Comparison of ENCODE assay signal across 2 cellular contexts in the genomic region with DNA sequence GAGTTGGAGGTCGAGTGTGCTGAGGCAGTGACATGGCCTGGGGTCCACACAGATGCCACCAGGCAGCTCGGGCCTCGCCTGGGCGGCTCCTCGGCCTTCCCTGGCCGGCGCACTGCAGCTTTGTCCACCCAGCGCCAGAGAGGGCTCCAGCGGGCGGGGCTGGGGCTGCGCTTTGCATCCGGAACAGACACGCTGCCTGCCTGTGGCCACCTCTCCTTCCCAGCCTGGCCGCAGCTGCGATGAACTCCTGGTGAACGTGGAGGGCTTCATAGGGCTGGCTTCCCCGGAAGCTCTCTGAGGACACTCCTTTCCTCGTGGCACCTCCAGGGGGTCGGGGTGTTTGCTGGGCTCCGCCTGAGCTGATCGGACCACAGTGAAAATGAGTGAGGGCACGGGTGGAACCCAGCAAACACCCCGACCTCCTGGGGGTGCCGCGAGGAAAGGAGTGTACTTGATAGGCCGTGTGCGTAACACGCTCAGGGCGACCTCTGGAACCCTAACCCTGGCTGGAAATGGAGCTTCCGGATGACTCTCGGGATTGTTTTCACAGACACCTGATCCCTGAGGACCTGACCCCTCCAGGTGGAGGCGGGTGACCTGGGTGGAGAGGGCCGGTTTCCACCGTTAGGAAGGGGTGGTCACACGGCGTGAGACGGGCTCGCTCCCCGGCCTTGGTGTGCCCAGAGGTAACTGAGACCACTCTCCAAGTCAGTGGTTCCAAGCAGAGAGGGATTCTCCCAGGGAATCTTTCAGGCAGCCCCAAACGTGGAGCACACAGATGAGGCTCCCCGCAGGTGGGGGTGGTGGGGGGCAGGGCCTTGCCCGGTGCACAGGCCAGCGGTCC.
TF ChIP-seq lines count a peak whose summit lies in the region.

No MANE protein-coding gene starts in this region.

TF ChIP-seq in H1, 55 proteins besides CTCF, POLR2A, EP300 and RAD21:
- TF ChIP-seq SP2 (IDR thresholded peaks at IDR 0.05; ENCODE audit: low read length) = no peak
- no peak for TF ChIP-seq FOSL1 (IDR thresholded peaks at IDR 0.05; ENCODE audit: insufficient read depth, low read depth, low read length)
- TF ChIP-seq GTF2F1 (IDR thresholded peaks at IDR 0.05; ENCODE audit: borderline replicate concordance, low read depth, low read length) = no peak
- TF ChIP-seq SUZ12 (IDR thresholded peaks at IDR 0.05; ENCODE audit: low read length) = no peak
- no peak for TF ChIP-seq CREB1 (IDR thresholded peaks at IDR 0.05)
- no peak for TF ChIP-seq EGR1 (IDR thresholded peaks at IDR 0.05; ENCODE audit: borderline replicate concordance, low read depth, low read length)
- TF ChIP-seq, protein P1, sequence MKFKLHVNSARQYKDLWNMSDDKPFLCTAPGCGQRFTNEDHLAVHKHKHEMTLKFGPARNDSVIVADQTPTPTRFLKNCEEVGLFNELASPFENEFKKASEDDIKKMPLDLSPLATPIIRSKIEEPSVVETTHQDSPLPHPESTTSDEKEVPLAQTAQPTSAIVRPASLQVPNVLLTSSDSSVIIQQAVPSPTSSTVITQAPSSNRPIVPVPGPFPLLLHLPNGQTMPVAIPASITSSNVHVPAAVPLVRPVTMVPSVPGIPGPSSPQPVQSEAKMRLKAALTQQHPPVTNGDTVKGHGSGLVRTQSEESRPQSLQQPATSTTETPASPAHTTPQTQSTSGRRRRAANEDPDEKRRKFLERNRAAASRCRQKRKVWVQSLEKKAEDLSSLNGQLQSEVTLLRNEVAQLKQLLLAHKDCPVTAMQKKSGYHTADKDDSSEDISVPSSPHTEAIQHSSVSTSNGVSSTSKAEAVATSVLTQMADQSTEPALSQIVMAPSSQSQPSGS (IDR thresholded peaks at IDR 0.05; ENCODE audit: low read length) = no peak
- TF ChIP-seq SIRT6 (IDR thresholded peaks at IDR 0.05; ENCODE audit: low read length) = no peak
- no peak for TF ChIP-seq SAP30 (IDR thresholded peaks at IDR 0.05; ENCODE audit: insufficient read depth, insufficient replicate concordance, low read length)

TF ChIP-seq in HEK293T, 16 proteins besides CTCF, POLR2A, EP300 and RAD21 (continued from another document):
- no peak for TF ChIP-seq ELF4 (IDR thresholded peaks at IDR 0.05)
- no peak for TF ChIP-seq CTBP1 (IDR thresholded peaks at IDR 0.05; ENCODE audit: borderline replicate concordance)
- TF ChIP-seq SUZ12 (IDR thresholded peaks at IDR 0.05) = no peak
- TF ChIP-seq ZNF384 (IDR thresholded peaks at IDR 0.05) = no peak
- no peak for TF ChIP-seq FOXM1 (IDR thresholded peaks at IDR 0.05; ENCODE audit: borderline replicate concordance)
- TF ChIP-seq, protein P2, sequence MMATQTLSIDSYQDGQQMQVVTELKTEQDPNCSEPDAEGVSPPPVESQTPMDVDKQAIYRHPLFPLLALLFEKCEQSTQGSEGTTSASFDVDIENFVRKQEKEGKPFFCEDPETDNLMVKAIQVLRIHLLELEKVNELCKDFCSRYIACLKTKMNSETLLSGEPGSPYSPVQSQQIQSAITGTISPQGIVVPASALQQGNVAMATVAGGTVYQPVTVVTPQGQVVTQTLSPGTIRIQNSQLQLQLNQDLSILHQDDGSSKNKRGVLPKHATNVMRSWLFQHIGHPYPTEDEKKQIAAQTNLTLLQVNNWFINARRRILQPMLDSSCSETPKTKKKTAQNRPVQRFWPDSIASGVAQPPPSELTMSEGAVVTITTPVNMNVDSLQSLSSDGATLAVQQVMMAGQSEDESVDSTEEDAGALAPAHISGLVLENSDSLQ (IDR thresholded peaks at IDR 0.05) = no peak
- no peak for TF ChIP-seq TARDBP (IDR thresholded peaks at IDR 0.05)
- TF ChIP-seq L3MBTL2 (conservative IDR thresholded peaks at IDR 0.05) = no peak
- no peak for TF ChIP-seq FOXA1 (IDR thresholded peaks at IDR 0.05)
- no peak for TF ChIP-seq BHLHE40 (IDR thresholded peaks at IDR 0.05; ENCODE audit: borderline replicate concordance)
- no peak for TF ChIP-seq FOXK2 (IDR thresholded peaks at IDR 0.05)
- no peak for TF ChIP-seq SP1 (IDR thresholded peaks at IDR 0.05)
- no peak for TF ChIP-seq ARNT (IDR thresholded peaks at IDR 0.05)
- no peak for TF ChIP-seq NFRKB (IDR thresholded peaks at IDR 0.05)
- TF ChIP-seq HDGF (IDR thresholded peaks at IDR 0.05; ENCODE audit: borderline replicate concordance) = no peak
